ENCODE assay signal across 8 cellular contexts in genomic region chr4:118278473-118279274, GRCh38.
DNase-seq lines count a peak whose midpoint lies in the region; ATAC-seq lines count a peak whose summit lies in the region.

No MANE protein-coding gene starts in this region.

- peaks cover 53% of the 10 kb centered on the region for H3K36me3 Mint-ChIP-seq in activated CD4-positive, alpha-beta T cell treated with anti-CD3 and anti-CD28 coated beads, Interleukin-2, amount 10 ng/mL, durations not matched to agents 24 days and 14 days (ENCODE audit: low read depth)

- H3K27me3 Mint-ChIP-seq in activated CD4-positive, alpha-beta T cell treated with anti-CD3 and anti-CD28 coated beads, Interleukin-2, amount 10 ng/mL, durations not matched to agents 24 days and 14 days, result no peaks in the 10 kb centered on the region

- peak overlapping the region; percentile 70 to 95 (median 88) for H3K4me3 ChIP-seq in BLaER1 treated with 17β-estradiol and CSF1 and Interleukin-3, amounts not matched to agents 10 nM and 100 nM

- ATAC-seq in GM19328 (IDR thresholded peaks at IDR 0.05; ENCODE audit: unreplicated experiment) (peak; percentile 75), HG03469 (IDR thresholded peaks at IDR 0.05; ENCODE audit: unreplicated experiment) (peak; percentile 65)

- H3K4me2 ChIP-seq in BLaER1 treated with 17β-estradiol and CSF1 and Interleukin-3, amounts not matched to agents 10 nM and 100 nM, result peak overlapping the region; percentile 80 to 94 (median 88)

- H3K27ac ChIP-seq in BLaER1 treated with 17β-estradiol and CSF1 and Interleukin-3, amounts not matched to agents 10 nM and 100 nM, result peak overlapping the region; percentile 84 to 99 (median 95)

- peaks cover 34% of the 10 kb centered on the region for H3K4me1 Mint-ChIP-seq in activated CD4-positive, alpha-beta T cell treated with anti-CD3 and anti-CD28 coated beads, Interleukin-2, amount 10 ng/mL, durations not matched to agents 24 days and 14 days

- DNase-seq in NCI-H526 (lab: John Stamatoyannopoulos, UW), result peak; percentile 91 to 98
- DNase-seq in activated CD4-positive, alpha-beta T cell treated with anti-CD3 and anti-CD28 coated beads, Interleukin-2, amount 10 ng/mL, durations not matched to agents 24 days and 14 days, result peak; percentile 98
- DNase-seq in cortex of kidney (lab: John Stamatoyannopoulos, UW), result peak; percentile 23
- DNase-seq in left kidney (ENCODE audit: low read depth, low spot score), result peak; percentile 99
- DNase-seq in stimulated activated CD4-positive, alpha-beta T cell treated with anti-CD3 and anti-CD28 coated beads, Interleukin-2, amount 100 ng/mL, for 24 hours, result peak; percentile 97 to 99

- H3K27me3 ChIP-seq in BLaER1 treated with 17β-estradiol and CSF1 and Interleukin-3, amounts not matched to agents 10 nM and 100 nM, result no peaks in the 10 kb centered on the region

- H3K27ac Mint-ChIP-seq in activated CD4-positive, alpha-beta T cell treated with anti-CD3 and anti-CD28 coated beads, Interleukin-2, amount 10 ng/mL, durations not matched to agents 24 days and 14 days, result peak overlapping the region; percentile 93

- H3K9me3 Mint-ChIP-seq in activated CD4-positive, alpha-beta T cell treated with anti-CD3 and anti-CD28 coated beads, Interleukin-2, amount 10 ng/mL, durations not matched to agents 24 days and 14 days, result no peaks in the 10 kb centered on the region

- H3K36me3 ChIP-seq in BLaER1 treated with 17β-estradiol and CSF1 and Interleukin-3, amounts not matched to agents 10 nM and 100 nM, result peaks cover 23 to 41% (median 34%) of the 10 kb centered on the region in 11 experiments; a peak in 21 of 22 replicates

- peaks cover 26 to 58% (median 43%) of the 10 kb centered on the region in 10 experiments for H3K4me1 ChIP-seq in BLaER1 treated with 17β-estradiol and CSF1 and Interleukin-3, amounts not matched to agents 10 nM and 100 nM

- intact Hi-C loops in activated CD4-positive, alpha-beta T cell treated with anti-CD3 and anti-CD28 coated beads, Interleukin-2, amount 10 ng/mL, durations not matched to agents 24 days and 14 days (cut with micrococcal nuclease), result loop anchor here (2.0 to 5.0 kb wide), 3 partner anchors 406 to 1024 kb away; partner anchors contain the start of genes METTL14 and SEC24D

- H3K9me3 ChIP-seq in BLaER1 treated with 17β-estradiol and CSF1 and Interleukin-3, amounts not matched to agents 10 nM and 100 nM (replicated peaks in 1 of 11), result peaks cover 0 to 16% (median 4%) of the 10 kb centered on the region in 11 experiments; a peak in 9 of 22 replicates

- peak overlapping the region; percentile 88 for H3K4me3 Mint-ChIP-seq in activated CD4-positive, alpha-beta T cell treated with anti-CD3 and anti-CD28 coated beads, Interleukin-2, amount 10 ng/mL, durations not matched to agents 24 days and 14 days

- H3K9ac ChIP-seq in BLaER1 treated with 17β-estradiol and CSF1 and Interleukin-3, amounts not matched to agents 10 nM and 100 nM, result peak overlapping the region; percentile 91 to 98 (median 97)

- H4K20me1 ChIP-seq in BLaER1 treated with 17β-estradiol and CSF1 and Interleukin-3, amounts not matched to agents 10 nM and 100 nM, result peaks cover 18 to 40% (median 34%) of the 10 kb centered on the region in 11 experiments; a peak in 20 of 22 replicates

Comparison
In these comparisons a context has a peak if more than half of its experiments do, and no peak if none do; other contexts are left out.
1. Peak in every context shown above with its lines: DNase-seq, ATAC-seq, H3K4me3 ChIP-seq and H3K27ac ChIP-seq.
2. DNase-seq: peak in every context shown above with its lines; median percentile 99 in left kidney; 98 in activated CD4-positive, alpha-beta T cell treated with anti-CD3 and anti-CD28 coated beads, Interleukin-2, amount 10 ng/mL, durations not matched to agents 24 days and 14 days; 98 in stimulated activated CD4-positive, alpha-beta T cell treated with anti-CD3 and anti-CD28 coated beads, Interleukin-2, amount 100 ng/mL, for 24 hours; 94 in NCI-H526; 23 in cortex of kidney.